ENCODE assay signal across 19 cellular contexts in the genomic region with DNA sequence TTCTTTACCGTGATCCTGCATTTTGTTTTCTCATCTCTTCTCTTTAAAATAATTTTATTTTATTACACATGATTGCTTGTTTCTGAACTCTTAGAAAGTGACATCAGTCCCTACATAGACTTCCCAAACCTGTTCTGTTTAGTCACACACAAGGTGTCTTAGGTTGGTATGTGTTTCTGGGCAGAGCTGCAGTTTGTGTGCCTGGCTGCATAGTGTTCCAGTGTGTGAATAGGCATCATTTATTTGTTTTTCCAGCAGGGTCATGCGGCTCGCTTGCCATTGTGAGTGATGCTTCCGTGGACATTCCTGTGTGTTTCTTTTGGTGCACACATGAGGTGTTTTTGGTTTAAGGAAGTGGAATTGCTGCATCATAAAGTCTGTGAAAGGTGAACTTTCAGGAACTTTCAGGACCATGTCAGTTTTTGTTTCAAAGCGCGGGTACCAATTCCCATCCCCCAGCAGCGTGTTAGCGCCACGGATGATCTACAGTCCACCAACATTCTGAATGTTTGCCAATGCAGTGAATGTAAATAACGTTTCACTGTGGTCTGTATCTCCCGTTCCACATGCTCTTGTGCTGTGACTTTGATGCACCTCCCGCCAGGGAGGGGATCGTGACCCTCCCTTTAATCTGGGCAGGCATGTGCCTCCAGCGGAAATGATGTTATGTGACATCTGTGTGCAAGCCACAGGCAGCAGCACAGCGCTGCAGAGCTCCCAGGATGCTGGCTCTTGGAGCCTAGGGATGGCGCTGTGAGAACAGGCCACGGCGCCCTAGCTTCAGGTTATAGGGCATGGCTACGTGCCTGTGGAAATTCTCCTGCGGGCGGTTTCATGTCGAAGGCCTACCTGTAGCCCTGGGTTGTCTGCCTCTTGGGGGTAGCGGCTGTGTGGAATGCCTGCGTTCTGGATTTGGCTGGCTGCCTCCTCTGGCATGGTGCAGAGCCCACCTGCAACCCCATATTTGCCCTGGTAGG.
A peak's percentile ranks its signal among the peaks of the same experiment; 100 is the strongest.
DNase-seq lines count a peak whose midpoint lies in the region; ATAC-seq and TF ChIP-seq lines count a peak whose summit lies in the region.
"Had no signal": no experiment of that assay in that cellular context is flagged by ENCODE, and none has a peak within 500 bp of the region (broad histone marks: within the 10 kb centered on the region; RNA-seq: fewer than 3 reads in every experiment).

No MANE protein-coding gene starts in this region.

- H3K4me3 ChIP-seq in left ventricle myocardium inferior: no peak overlapping the region
- H3K4me3 ChIP-seq in astrocyte of the spinal cord (ENCODE audit: low read depth, low read length): no peak overlapping the region
- H3K4me3 ChIP-seq: GM12878 had no signal

- peaks cover 21% of the 10 kb centered on the region for H3K4me1 ChIP-seq in left ventricle myocardium inferior

- intact Hi-C loops in cardiac septum (cut with DNase I): no loop called here
- intact Hi-C loops in left ventricle myocardium inferior (cut with micrococcal nuclease): no loop called here

- in situ Hi-C loops in astrocyte of the spinal cord (cut with HindIII; ENCODE audit: low sequenced_read_pairs): no loop called here

- DNase-seq in cardiac septum (ENCODE audit: low spot score) (peak; percentile 9), left ventricle myocardium inferior (no peak), astrocyte of the spinal cord (ENCODE audit: low read depth, low spot score) (peak; percentile 12), kidney tubule cell (ENCODE audit: low spot score) (peak; percentile 3), NCI-H187 treated with DMSO at 0.1 percent for 48 hours (lab: John Stamatoyannopoulos, UW) (no peak), DMS 273 treated with DMSO at 0.1 percent for 48 hours (lab: John Stamatoyannopoulos, UW) (no peak), kidney glomerular epithelial cell (lab: John Stamatoyannopoulos, UW) (no peak)
- DNase-seq: activated CD4-positive, alpha-beta T cell treated with anti-CD3 and anti-CD28 coated beads, Interleukin-2, amount 50 U/mL, for 1 hour; activated naive CD4-positive, alpha-beta T cell treated with Interleukin-2 at 50 U/mL for 16 hours; activated T-cell treated with anti-CD3 and anti-CD28 coated beads for 4 hours; cerebellar nuclear complex; KBM-7; NCI-H2029 treated with DMSO at 0.1 percent for 48 hours; T-cell had no signal

- no peak for ATAC-seq in GM19035 (IDR thresholded peaks at IDR 0.05; ENCODE audit: unreplicated experiment)
- ATAC-seq: GM12878; HCT116; naive thymus-derived CD4-positive, alpha-beta T cell; T-cell had no signal

- H3K9me3 ChIP-seq in left ventricle myocardium inferior (replicated peaks): peaks cover 17% of the 10 kb centered on the region

- no peak for TF ChIP-seq CTCF in left ventricle myocardium inferior (IDR thresholded peaks at IDR 0.05; ENCODE audit: borderline replicate concordance)
- no peak for TF ChIP-seq CTCF in astrocyte of the spinal cord (IDR thresholded peaks at IDR 0.05; ENCODE audit: low read depth, low read length)

- H3K27me3 ChIP-seq in left ventricle myocardium inferior (ENCODE audit: low read depth): no peaks in the 10 kb centered on the region

- no peak overlapping the region for H3K27ac ChIP-seq in left ventricle myocardium inferior (replicated peaks)
- H3K27ac ChIP-seq: HL-60 had no signal

- no peaks in the 10 kb centered on the region for H3K36me3 ChIP-seq in left ventricle myocardium inferior

Comparison
In these comparisons a context has a peak if more than half of its experiments do, and no peak if none do; other contexts are left out.
1. DNase-seq: peak in cardiac septum (single experiment), astrocyte of the spinal cord (single experiment) and kidney tubule cell (single experiment); none in left ventricle myocardium inferior (single experiment), NCI-H187 treated with DMSO at 0.1 percent for 48 hours (single experiment), DMS 273 treated with DMSO at 0.1 percent for 48 hours (single experiment) and kidney glomerular epithelial cell (single experiment).